Comparison of ENCODE assay signal across 8 cellular contexts in the genomic region with DNA sequence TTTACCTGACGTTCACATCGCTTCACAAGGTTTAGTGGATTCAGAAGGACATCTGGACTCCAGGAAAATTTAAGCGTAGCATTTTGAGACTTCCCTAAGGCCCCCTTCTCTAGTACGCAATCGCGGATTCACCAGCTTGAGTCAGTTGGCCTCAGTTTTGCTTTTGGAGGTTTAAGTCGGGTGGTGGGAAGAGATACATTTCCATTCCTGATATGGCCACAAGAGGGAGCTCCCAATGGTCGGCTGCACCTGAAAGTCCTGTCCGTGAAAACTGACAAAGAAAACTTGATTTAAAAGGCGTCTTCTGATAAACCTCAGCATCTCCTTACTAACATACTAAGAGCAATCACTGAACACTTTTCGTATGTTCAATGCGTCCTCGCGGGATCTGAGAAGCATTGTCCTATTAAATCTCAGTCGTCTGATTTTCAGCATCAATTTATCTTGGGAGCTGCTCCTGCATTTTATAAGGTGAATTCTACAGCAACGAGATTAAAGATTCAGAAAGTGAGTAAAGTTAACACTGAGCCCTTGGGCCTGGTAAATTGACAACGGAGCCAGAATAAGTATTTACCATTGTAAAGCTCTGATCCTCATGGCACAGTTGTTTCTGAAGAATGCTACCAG. TPM values are rescaled to one million over a fixed set of nuclear protein-coding genes. Genes with fewer than 3 reads are reported as not detected.
A peak's percentile ranks its signal among the peaks of the same experiment; 100 is the strongest.
DNase-seq lines count a peak whose midpoint lies in the region; ATAC-seq, FAIRE-seq and TF ChIP-seq lines count a peak whose summit lies in the region.

No MANE protein-coding gene starts in this region.

- intact Hi-C loops in IMR-90 (cut with micrococcal nuclease) (loop anchor here (1.0 to 10.0 kb wide), 5 partner anchors 58 to 397 kb away; no protein-coding TSS in a partner anchor), ovary (cut with DNase I) (loop anchor here in 1 of 4 donors (10.0 kb wide), 1 partner anchor 165 kb away; no protein-coding TSS in a partner anchor)
- intact Hi-C loops in activated naive CD4-positive, alpha-beta T cell treated with anti-CD3 and anti-CD28 coated beads for 36 hours (cut with micrococcal nuclease), result loop anchor here (1.0 to 5.0 kb wide), 4 partner anchors 65 to 387 kb away; no protein-coding TSS in a partner anchor

- H3K27me3 ChIP-seq in IMR-90 (ENCODE audit: control insufficient read depth, insufficient read depth, low read length) (peaks cover 36% of the 10 kb centered on the region), ovary (no peaks in the 10 kb centered on the region)

- no peaks in the 10 kb centered on the region for H3K9me3 Mint-ChIP-seq in activated naive CD4-positive, alpha-beta T cell treated with anti-CD3 and anti-CD28 coated beads for 36 hours
- no peaks in the 10 kb centered on the region for H3K9me3 Mint-ChIP-seq in glutamatergic neuron (ENCODE audit: unreplicated experiment)

- in situ Hi-C loops in ACHN (cut with HindIII; ENCODE audit: low pct_ligation_motif_present, low pct_unique_long_range_greater_than_20kb, low sequenced_read_pairs), result no loop called here
- in situ Hi-C loops in IMR-90 (cut with MboI; ENCODE audit: low sequenced_read_pairs), result loop anchor here (25.0 kb wide), 1 partner anchor 382 kb away; no protein-coding TSS in a partner anchor

- peak; percentile 78 for ATAC-seq in GM18511 (IDR thresholded peaks at IDR 0.05; ENCODE audit: unreplicated experiment)
- peak; percentile 53; the same call in 1 of the 2 replicates for ATAC-seq in IMR-90 (ENCODE audit: low read depth)

- no peak overlapping the region for H3K27ac Mint-ChIP-seq in activated naive CD4-positive, alpha-beta T cell treated with anti-CD3 and anti-CD28 coated beads for 36 hours
- H3K27ac Mint-ChIP-seq in glutamatergic neuron (ENCODE audit: unreplicated experiment), result no peak overlapping the region

- no peak overlapping the region for H2AK5ac ChIP-seq in IMR-90 (ENCODE audit: low read depth, low read length)

- no peaks in the 10 kb centered on the region for H3K36me3 Mint-ChIP-seq in activated naive CD4-positive, alpha-beta T cell treated with anti-CD3 and anti-CD28 coated beads for 36 hours (ENCODE audit: low read depth)
- no peaks in the 10 kb centered on the region for H3K36me3 Mint-ChIP-seq in glutamatergic neuron (ENCODE audit: unreplicated experiment)

- no TSS peak for BruUV-seq in IMR-90 (replicated peaks; lab: Mats Ljungman, UMichigan)

- H2AK9ac ChIP-seq in IMR-90 (replicated peaks; ENCODE audit: low read depth, low read length, poor library complexity), result no peak overlapping the region

- no peak overlapping the region for H2BK5ac ChIP-seq in IMR-90 (ENCODE audit: low read depth, low read length, poor library complexity, severe bottlenecking)

- no peaks in the 10 kb centered on the region for H3K79me1 ChIP-seq in IMR-90 (ENCODE audit: low read depth in 1 of 2, low read length in 2 of 2)

- H3K56ac ChIP-seq in IMR-90 (ENCODE audit: extremely low read depth, insufficient read depth, low read length), result no peak overlapping the region

- FAIRE-seq in urothelium cell line (lab: Jason Lieb, UNC), result no peak

- H3K4me3 ChIP-seq in IMR-90 (ENCODE audit: insufficient read depth, low read depth, low read length) (no peak overlapping the region), ovary (no peak overlapping the region)

- no peaks in the 10 kb centered on the region for H3K36me3 ChIP-seq in IMR-90 (ENCODE audit: control insufficient read depth, insufficient read depth, low read length)
- no peaks in the 10 kb centered on the region for H3K36me3 ChIP-seq in ovary

- no peaks in the 10 kb centered on the region for H3K9me3 ChIP-seq in IMR-90 (ENCODE audit: control insufficient read depth, insufficient read depth, low read length)
- H3K9me3 ChIP-seq in ovary, result no peaks in the 10 kb centered on the region

- H3K4me3 Mint-ChIP-seq in activated naive CD4-positive, alpha-beta T cell treated with anti-CD3 and anti-CD28 coated beads for 36 hours, result no peak overlapping the region
- no peak overlapping the region for H3K4me3 Mint-ChIP-seq in glutamatergic neuron (ENCODE audit: unreplicated experiment)

- H3K23ac ChIP-seq in IMR-90 (ENCODE audit: low read depth, low read length), result no peak overlapping the region

- H3K18ac ChIP-seq in IMR-90 (ENCODE audit: low read depth, low read length), result no peak overlapping the region

- peak; percentile 77 for TF ChIP-seq CTCF in IMR-90 (conservative IDR thresholded peaks at IDR 0.05; ENCODE audit: low read depth, low read length)
- TF ChIP-seq CTCF in glutamatergic neuron (IDR thresholded peaks at IDR 0.05; ENCODE audit: partially characterized antibody, unreplicated experiment), result peak; percentile 94
- TF ChIP-seq CTCF in ovary (IDR thresholded peaks at IDR 0.05), result peak; percentile 57 to 79 (median 65)

- H4K20me1 ChIP-seq in IMR-90 (ENCODE audit: insufficient read depth, low read length), result no peaks in the 10 kb centered on the region

- no CpG with 5 or more reads among the region's 17 CpGs for WGBS in IMR-90 (ENCODE audit: extremely low coverage in 2 of 2, insufficient read length in 1 of 2), 2 experiments
- WGBS in ovary, 3 donors, result 7 to 9% (median 8%) methylated on average over 17 of the region's 17 CpGs

- no peak for TF ChIP-seq EP300 in ovary (IDR thresholded peaks at IDR 0.05)

- no peak overlapping the region for H3K9ac ChIP-seq in IMR-90 (ENCODE audit: low read depth, low read length)

- H3K4ac ChIP-seq in IMR-90 (ENCODE audit: low read depth, low read length), result no peak overlapping the region

- dilution Hi-C loops in IMR-90 (cut with HindIII; ENCODE audit: low sequenced_read_pairs, unreplicated experiment), result no loop called here

- DNase-seq in ACHN, result peak; percentile 57
- peak; percentile 62 for DNase-seq in IMR-90
- peak; percentile 51 for DNase-seq in RPMI7951 (ENCODE audit: low read depth)
- DNase-seq in activated naive CD4-positive, alpha-beta T cell treated with anti-CD3 and anti-CD28 coated beads for 36 hours, result peak; percentile 70
- DNase-seq in glutamatergic neuron, result peak; percentile 44
- DNase-seq in ovary, result peak; percentile 32 to 65 (median 38)
- DNase-seq in urothelium cell line (ENCODE audit: low spot score), result peak; percentile 58

- no peak overlapping the region for H4K91ac ChIP-seq in IMR-90 (ENCODE audit: insufficient read depth, low read depth, low read length)

- TF ChIP-seq POLR2A in IMR-90 (IDR thresholded peaks at IDR 0.05; ENCODE audit: low read depth, low read length) (no peak), ovary (IDR thresholded peaks at IDR 0.05) (no peak)

- H4K5ac ChIP-seq in IMR-90 (ENCODE audit: low read depth, low read length), result no peak overlapping the region

- no peak overlapping the region for H2BK15ac ChIP-seq in IMR-90 (ENCODE audit: low read depth, low read length)

- POLR2A ChIA-PET in IMR-90 (lab: Charles Lee; ENCODE audit: unreplicated experiment), result interaction anchor here (0.6 kb wide), 1 partner anchor 325 kb away, joined by 5 read pairs; no protein-coding TSS in a partner anchor

- H2AFZ ChIP-seq in IMR-90 (replicated peaks; ENCODE audit: low read length, poor library complexity), result no peak overlapping the region

- TF ChIP-seq RAD21 in IMR-90 (IDR thresholded peaks at IDR 0.05; ENCODE audit: low read length), result peak; percentile 68

- H3K4me1 Mint-ChIP-seq in activated naive CD4-positive, alpha-beta T cell treated with anti-CD3 and anti-CD28 coated beads for 36 hours (ENCODE audit: low read depth), result peaks cover 11% of the 10 kb centered on the region
- H3K4me1 Mint-ChIP-seq in glutamatergic neuron (ENCODE audit: low read depth, unreplicated experiment), result peaks cover 2% of the 10 kb centered on the region

- no peak overlapping the region for H3K14ac ChIP-seq in IMR-90 (replicated peaks; ENCODE audit: low read depth, low read length)

- peaks cover 22% of the 10 kb centered on the region for H3K27me3 Mint-ChIP-seq in activated naive CD4-positive, alpha-beta T cell treated with anti-CD3 and anti-CD28 coated beads for 36 hours (ENCODE audit: low read depth)
- H3K27me3 Mint-ChIP-seq in glutamatergic neuron (ENCODE audit: unreplicated experiment), result no peaks in the 10 kb centered on the region

- H3K4me2 ChIP-seq in IMR-90 (ENCODE audit: low read depth, low read length), result peak overlapping the region; percentile 81; the same call in 1 of the 2 replicates

- peaks cover 3% of the 10 kb centered on the region; the same call in 1 of the 2 replicates for H3K9me1 ChIP-seq in IMR-90 (ENCODE audit: insufficient read depth, low read length)

- no peak overlapping the region for H2BK20ac ChIP-seq in IMR-90 (ENCODE audit: low read depth, low read length)

- H4K8ac ChIP-seq in IMR-90 (ENCODE audit: low read depth in 2 of 2, low read length in 2 of 2), result no peak overlapping the region

- H3K27ac ChIP-seq in IMR-90 (ENCODE audit: insufficient read depth, low read length), result no peak overlapping the region
- H3K27ac ChIP-seq in ovary, result no peak overlapping the region

- H3K4me1 ChIP-seq in IMR-90 (ENCODE audit: control insufficient read depth, insufficient read depth, low read length) (no peaks in the 10 kb centered on the region), ovary (ENCODE audit: insufficient read depth) (no peaks in the 10 kb centered on the region)

- CTCF ChIA-PET in IMR-90 (lab: Yijun Ruan, JAX), result interaction anchor here (0.6 to 1.8 kb wide), 22 partner anchors 10 to 1359 kb away, joined by 3 to 8 read pairs (median 4); no protein-coding TSS in a partner anchor
- CTCF ChIA-PET in activated naive CD4-positive, alpha-beta T cell treated with anti-CD3 and anti-CD28 coated beads for 36 hours (lab: Charles Lee), result interaction anchor here (0.7 to 3.1 kb wide), 23 partner anchors 9 to 431 kb away, joined by 3 to 32 read pairs (median 4); a partner anchor contains a TSS

- H2BK120ac ChIP-seq in IMR-90 (ENCODE audit: low read depth, low read length), result no peak overlapping the region

TF ChIP-seq in IMR-90, 13 proteins besides CTCF, POLR2A, EP300 and RAD21:
- TF ChIP-seq MAFK (IDR thresholded peaks at IDR 0.05; ENCODE audit: low read depth, low read length) (no peak), FOS (IDR thresholded peaks at IDR 0.05; ENCODE audit: low read depth, low read length) (no peak), SMC3 (IDR thresholded peaks at IDR 0.05; ENCODE audit: low read depth, low read length) (peak; percentile 83)

RNA-seq across cellular contexts. Expression of a gene that starts 50.6 kb away (rescaled TPM):
- not detected in 2 replicates for total RNA-seq in IMR-90 (2012; rRNA removed)
- polyA plus RNA-seq in IMR-90 (2012; rRNA removed), result not detected in 2 replicates
- polyA plus RNA-seq in IMR-90 (2012; cell fraction: cytosol; rRNA removed), result not detected in 2 replicates
- polyA plus RNA-seq in IMR-90 (2012; cell fraction: nucleus; rRNA removed; ENCODE audit: low replicate concordance), result not detected in 2 replicates
- not detected in 2 replicates for total RNA-seq in RPMI7951 (2014; rRNA removed; shearing (Covaris generic))
- not detected for total RNA-seq in activated naive CD4-positive, alpha-beta T cell treated with anti-CD3 and anti-CD28 coated beads for 36 hours
- 20.5 TPM for total RNA-seq in glutamatergic neuron (ENCODE audit: unreplicated experiment)
- 10 to 100 TPM in 1 of 7 donors, 1 to 10 TPM in 5, under 1 TPM in 1; 0.36 to 17.6 (median 1.9) TPM for total RNA-seq in ovary
- 10 to 100 TPM in 1 of 2 donors, 1 to 10 TPM in 1; 1.0 to 19.8 TPM for polyA plus RNA-seq in ovary
